Comparison of ENCODE assay signal across 20 cellular contexts in genomic region chr1:231951399-231951798, GRCh38.
DNase-seq lines count a peak whose midpoint lies in the region; ATAC-seq and TF ChIP-seq lines count a peak whose summit lies in the region.
"Had no signal": no experiment of that assay in that cellular context is flagged by ENCODE, and none has a peak within 500 bp of the region (broad histone marks: within the 10 kb centered on the region; RNA-seq: fewer than 3 reads in every experiment).

No MANE protein-coding gene starts in this region.

- H3K27me3 ChIP-seq in ACC112 (ENCODE audit: insufficient read depth, low read length) (no peaks in the 10 kb centered on the region), psoas muscle (ENCODE audit: insufficient read depth in 3 of 3, low read length in 2 of 3) (no peaks in the 10 kb centered on the region), aorta (ENCODE audit: control insufficient read depth in 1 of 2, insufficient read depth in 2 of 2, low read length in 1 of 2) (no peaks in the 10 kb centered on the region)
- H3K27me3 ChIP-seq: dorsolateral prefrontal cortex, sigmoid colon, upper lobe of left lung had no signal

- H2AFZ ChIP-seq in ACC112 (ENCODE audit: low read length, unreplicated experiment) = no peak overlapping the region

- 31 to 62% (median 38%) methylated on average over 3 of the region's 3 CpGs for WGBS in psoas muscle, 3 donors
- WGBS in aorta, 2 donors = 68 to 75% methylated on average over 3 of the region's 3 CpGs

- intact Hi-C loops in psoas muscle (cut with DNase I) = no loop called here
- intact Hi-C loops in aorta (cut with DNase I) = no loop called here

- TF ChIP-seq CTCF in HEK293 (tag by site-specific recombination; IDR thresholded peaks at IDR 0.05) (no peak), astrocyte of the cerebellum (IDR thresholded peaks at IDR 0.05; ENCODE audit: low read depth, low read length, missing control alignments) (no peak), psoas muscle (IDR thresholded peaks at IDR 0.05) (no peak)

- H3K36me3 ChIP-seq in ACC112 (ENCODE audit: insufficient read depth, low read length) = no peaks in the 10 kb centered on the region
- no peaks in the 10 kb centered on the region for H3K36me3 ChIP-seq in HEK293 (ENCODE audit: control insufficient read depth in 2 of 2, insufficient read depth in 1 of 2, low read length in 2 of 2)
- no peaks in the 10 kb centered on the region for H3K36me3 ChIP-seq in psoas muscle (ENCODE audit: insufficient read depth in 1 of 2, low read depth in 1 of 2)
- H3K36me3 ChIP-seq in aorta (ENCODE audit: control insufficient read depth in 1 of 2, insufficient read depth in 2 of 2, low read length in 1 of 2) = no peaks in the 10 kb centered on the region
- H3K36me3 ChIP-seq: sigmoid colon, upper lobe of left lung had no signal

- H3K27ac ChIP-seq in ACC112 (ENCODE audit: low read depth, low read length) = peak overlapping the region; percentile 72
- no peak overlapping the region for H3K27ac ChIP-seq in HEK293 (ENCODE audit: extremely low read depth, low read depth, low read length)
- no peak overlapping the region for H3K27ac ChIP-seq in psoas muscle
- no peak overlapping the region for H3K27ac ChIP-seq in aorta (ENCODE audit: low read depth in 1 of 2, low read length in 2 of 2)
- H3K27ac ChIP-seq: dorsolateral prefrontal cortex, upper lobe of left lung had no signal

- DNase-seq in astrocyte of the cerebellum (ENCODE audit: low read depth) = peak; percentile 43
- peak; percentile 25 for DNase-seq in glomerular endothelial cell (ENCODE audit: extremely low read depth, low read depth, low spot score)
- DNase-seq in psoas muscle = no peak
- DNase-seq in NCI-H526 (lab: John Stamatoyannopoulos, UW) = no peak
- DNase-seq in stimulated activated CD8-positive, alpha-beta memory T cell treated with anti-CD3 and anti-CD28 coated beads, Interleukin-4, amount 100 ng/mL, for 48 hours = no peak
- no peak for DNase-seq in aorta
- DNase-seq: activated CD8-positive, alpha-beta T cell treated with anti-CD3 and anti-CD28 coated beads for 36 hours; anterior cingulate cortex; DMS 273 treated with DMSO at 0.1 percent for 48 hours; dorsolateral prefrontal cortex; foreskin melanocyte; NCI-H2029 treated with DMSO at 0.1 percent for 48 hours; NK-92 treated with Interleukin-12 subunit alpha and Interleukin-12 subunit beta, amount 100 ng/mL, for 24 hours; SHP77 treated with DMSO at 0.1 percent for 48 hours; sigmoid colon; stimulated activated naive CD4-positive, alpha-beta T cell; upper lobe of left lung had no signal

- H3K79me2 ChIP-seq in ACC112 (ENCODE audit: control insufficient read depth, insufficient read depth, low read length, unreplicated experiment) = no peaks in the 10 kb centered on the region

- in situ Hi-C loops in astrocyte of the cerebellum (cut with HindIII; ENCODE audit: low sequenced_read_pairs) = no loop called here

- CTCF ChIA-PET in HEK293 (lab: Yijun Ruan, JAX) = interaction anchor here (0.6 to 1.5 kb wide), 4 partner anchors 9 to 592 kb away, joined by 3 to 7 read pairs (median 4); no protein-coding TSS in a partner anchor

- H3K4me3 ChIP-seq in ACC112 (ENCODE audit: low read depth, low read length) = no peak overlapping the region
- no peak overlapping the region for H3K4me3 ChIP-seq in HEK293 (ENCODE audit: low read depth, low read length)
- H3K4me3 ChIP-seq in astrocyte of the cerebellum (ENCODE audit: low read depth, low read length) = no peak overlapping the region
- H3K4me3 ChIP-seq in psoas muscle = no peak overlapping the region
- H3K4me3 ChIP-seq in aorta (ENCODE audit: low read length in 2 of 2) = no peak overlapping the region
- H3K4me3 ChIP-seq: dorsolateral prefrontal cortex, sigmoid colon, upper lobe of left lung had no signal

- POLR2A ChIA-PET in HEK293 (lab: Yijun Ruan, JAX) = no interaction called here

- H3K4me1 ChIP-seq in ACC112 (ENCODE audit: control insufficient read depth, insufficient read depth, low read length, unreplicated experiment) (peaks cover 22% of the 10 kb centered on the region), HEK293 (ENCODE audit: control insufficient read depth, insufficient read depth, low read length) (peaks cover 10% of the 10 kb centered on the region; the same call in 1 of the 2 replicates), psoas muscle (no peaks in the 10 kb centered on the region), aorta (ENCODE audit: control insufficient read depth in 1 of 2, insufficient read depth in 2 of 2, low read length in 2 of 2) (peaks cover 0 to 2% of the 10 kb centered on the region in 2 donors)
- H3K4me1 ChIP-seq: sigmoid colon, upper lobe of left lung had no signal

- no peaks in the 10 kb centered on the region for H3K9me3 ChIP-seq in HEK293 (ENCODE audit: control insufficient read depth, insufficient read depth, low read depth, low read length)
- H3K9me3 ChIP-seq in psoas muscle = no peaks in the 10 kb centered on the region
- H3K9me3 ChIP-seq in aorta (ENCODE audit: control insufficient read depth, low read length) = no peaks in the 10 kb centered on the region
- H3K9me3 ChIP-seq: sigmoid colon, upper lobe of left lung had no signal

- no peak for ATAC-seq in psoas muscle
- no peak for ATAC-seq in aorta (ENCODE audit: low FRiP score)
- ATAC-seq: activated CD8-positive, alpha-beta T cell treated with anti-CD3 and anti-CD28 coated beads for 36 hours; natural killer cell treated with Interleukin-12 subunit alpha and Interleukin-12 subunit beta and Interleukin-15 and Interleukin-18, amount 100 ng/mL, for 72 hours had no signal

TF ChIP-seq in HEK293, 187 proteins besides CTCF, POLR2A, EP300 and RAD21:
- TF ChIP-seq ZNF514 (tag by site-specific recombination; IDR thresholded peaks at IDR 0.05) = no peak
- TF ChIP-seq SCRT1 (tag by site-specific recombination; IDR thresholded peaks at IDR 0.05; ENCODE audit: borderline replicate concordance) = 0 out of 2 replicates have a peak, but pooled peaks have one; percentile 21
- peak; percentile 86 for TF ChIP-seq SCRT2 (tag by site-specific recombination; IDR thresholded peaks at IDR 0.05)
- no peak for TF ChIP-seq ZNF610 (tag by site-specific recombination; IDR thresholded peaks at IDR 0.05; ENCODE audit: borderline replicate concordance)

Comparison
In these comparisons a context has a peak if more than half of its experiments do, and no peak if none do; other contexts are left out.
1. DNase-seq: peak in astrocyte of the cerebellum (single experiment) and glomerular endothelial cell (single experiment); none in psoas muscle (0 of 2), NCI-H526 (0 of 2), stimulated activated CD8-positive, alpha-beta memory T cell treated with anti-CD3 and anti-CD28 coated beads, Interleukin-4, amount 100 ng/mL, for 48 hours (single experiment) and aorta (0 of 2).